Comparison of ENCODE assay signal across 8 cellular contexts in the genomic region with DNA sequence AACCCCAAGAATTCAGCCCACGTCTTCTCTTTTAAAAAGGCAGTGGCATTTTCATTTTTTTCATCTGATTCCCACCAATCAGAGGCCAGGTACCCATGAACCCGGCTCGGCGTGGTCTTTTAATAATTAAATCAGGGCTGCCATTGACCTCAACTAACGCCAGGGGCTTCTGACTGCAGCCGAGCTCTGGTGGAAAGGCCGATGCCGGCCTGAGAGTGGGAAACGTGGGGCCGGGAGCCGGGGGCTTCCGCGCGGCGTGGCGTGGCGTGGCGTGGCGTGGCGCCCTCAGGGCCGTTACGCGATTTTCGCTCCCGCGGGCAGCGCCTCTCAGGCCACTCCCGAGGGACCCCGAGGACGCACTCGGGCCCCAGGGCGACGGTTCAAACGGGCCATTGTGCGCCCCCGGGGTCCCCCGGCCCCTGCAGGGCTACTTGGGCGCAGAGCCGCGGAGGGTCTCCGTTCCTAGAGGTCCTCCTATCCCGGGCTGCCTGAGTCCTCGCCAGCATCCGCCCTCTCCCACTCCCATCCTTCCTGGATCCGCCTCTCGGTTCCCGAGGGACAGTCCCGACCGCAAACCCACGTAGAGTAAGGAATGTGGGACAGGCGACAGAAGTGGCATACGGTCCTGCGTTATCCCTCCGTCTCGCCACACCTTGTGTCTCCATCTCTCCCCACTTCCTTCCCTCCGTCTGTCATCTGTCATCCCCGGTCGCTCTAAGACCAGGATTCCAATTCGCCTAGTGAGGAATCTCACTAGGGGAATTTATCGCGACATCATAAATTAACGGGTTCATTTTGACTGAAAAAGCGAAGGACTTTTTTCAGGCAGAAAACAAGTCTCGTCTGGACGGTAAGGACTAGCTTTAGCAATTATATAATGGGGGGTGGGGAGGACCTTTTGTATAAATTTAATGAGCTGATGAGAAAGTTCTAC. TPM values are rescaled to one million over a fixed set of nuclear protein-coding genes. Genes with fewer than 3 reads are reported as not detected.
DNase-seq lines count a peak whose midpoint lies in the region; ATAC-seq and TF ChIP-seq lines count a peak whose summit lies in the region.

No MANE protein-coding gene starts in this region.

- H2BK120ac ChIP-seq in trophoblast cell (ENCODE audit: insufficient read depth, low read length, poor library complexity) = peak overlapping the region; percentile 70

- peak overlapping the region; percentile 25 for H3K4ac ChIP-seq in trophoblast cell (ENCODE audit: low read depth, low read length)

- H2BK12ac ChIP-seq in trophoblast cell (ENCODE audit: low read length) = no peak overlapping the region

- no peaks in the 10 kb centered on the region for H4K20me1 ChIP-seq in KMS-11 (ENCODE audit: insufficient read depth)

- intact Hi-C loops in adrenal gland (cut with DNase I) (no loop called here), cardiac septum (cut with DNase I) (no loop called here)

- no peak overlapping the region for H2AK5ac ChIP-seq in trophoblast cell (ENCODE audit: low read length)

- peak; percentile 55 for TF ChIP-seq CTCF in KMS-11 (conservative IDR thresholded peaks at IDR 0.05; ENCODE audit: low read depth, low read length)
- TF ChIP-seq CTCF in adrenal gland (IDR thresholded peaks at IDR 0.05) = peak; percentile 12 to 52 (median 42)

- H4K8ac ChIP-seq in trophoblast cell (ENCODE audit: low read depth, low read length) = peak overlapping the region; percentile 91

- H3K79me1 ChIP-seq in trophoblast cell (ENCODE audit: low read length) = peaks cover 6% of the 10 kb centered on the region

- H3K27ac ChIP-seq in KMS-11 = peak overlapping the region; percentile 58
- H3K27ac ChIP-seq in adrenal gland = peak overlapping the region; percentile 2 to 94 (median 82)
- H3K27ac ChIP-seq in trophoblast cell (ENCODE audit: low read depth, low read length) = no peak overlapping the region

- H3K79me2 ChIP-seq in KMS-11 (ENCODE audit: insufficient read depth, low read depth) (peaks cover 34% of the 10 kb centered on the region; the same call in 1 of the 2 replicates), trophoblast cell (ENCODE audit: control insufficient read depth, insufficient read depth, low read length, poor library complexity) (peaks cover 8% of the 10 kb centered on the region)

- 0 to 1% (median 0%) methylated on average over 34 to 65 of the region's 65 CpGs for WGBS in adrenal gland, 4 donors
- WGBS in trophoblast cell (ENCODE audit: extremely low coverage, insufficient coverage, insufficient read length) = no CpG with 5 or more reads among the region's 65 CpGs

- H2BK5ac ChIP-seq in trophoblast cell (ENCODE audit: low read depth, low read length, poor library complexity) = no peak overlapping the region

- peak overlapping the region; percentile 64 for H3K18ac ChIP-seq in trophoblast cell (ENCODE audit: low read length)

- peak overlapping the region; percentile 73 for H3K9ac ChIP-seq in KMS-11
- peak overlapping the region; percentile 53 for H3K9ac ChIP-seq in trophoblast cell (ENCODE audit: low read length)

- H3K4me1 ChIP-seq in KMS-11 (ENCODE audit: low read depth, poor library complexity, severe bottlenecking) (peaks cover 37% of the 10 kb centered on the region), adrenal gland (replicated peaks in 1 of 2) (peaks cover 6 to 16% of the 10 kb centered on the region in 2 donors), trophoblast cell (ENCODE audit: control insufficient read depth in 1 of 2, insufficient read depth in 2 of 2, low read length in 2 of 2) (peaks cover 2 to 3% of the 10 kb centered on the region in 2 experiments)

- H2AFZ ChIP-seq in KMS-11 (ENCODE audit: low read depth) (peak overlapping the region; percentile 68), trophoblast cell (ENCODE audit: insufficient read depth, low read length, poor library complexity) (peak overlapping the region; percentile 90)

- no peaks in the 10 kb centered on the region for H3K9me3 ChIP-seq in adrenal gland (replicated peaks in 1 of 3)
- no peaks in the 10 kb centered on the region for H3K9me3 ChIP-seq in trophoblast cell (ENCODE audit: insufficient read depth, low read depth, low read length)

- H4K12ac ChIP-seq in trophoblast cell (ENCODE audit: low read depth, low read length) = peak overlapping the region; percentile 49

- peak; percentile 57 for ATAC-seq in GM21786 (IDR thresholded peaks at IDR 0.05; ENCODE audit: unreplicated experiment)

- peak overlapping the region; percentile 87 for H3K14ac ChIP-seq in trophoblast cell (ENCODE audit: low read length)

- H3K4me3 ChIP-seq in KMS-11 (IDR thresholded peaks at IDR 0.05; ENCODE audit: insufficient read depth, low read depth, low read length) = no peak overlapping the region
- H3K4me3 ChIP-seq in adrenal gland = peak overlapping the region; percentile 21 to 96 (median 89)
- peak overlapping the region; percentile 89 for H3K4me3 ChIP-seq in trophoblast cell (ENCODE audit: low read depth, low read length)

- H3K23ac ChIP-seq in trophoblast cell (ENCODE audit: low read length) = no peak overlapping the region

- peak in 1 of 2 donors; percentile 24 for TF ChIP-seq POLR2A in adrenal gland (IDR thresholded peaks at IDR 0.05)

- H3K4me2 ChIP-seq in KMS-11 = peak overlapping the region; percentile 96
- peak overlapping the region; percentile 85 for H3K4me2 ChIP-seq in trophoblast cell (ENCODE audit: low read length)

- H4K91ac ChIP-seq in trophoblast cell (ENCODE audit: low read depth, low read length) = peak overlapping the region; percentile 77

- no peaks in the 10 kb centered on the region for H3K36me3 ChIP-seq in KMS-11 (ENCODE audit: insufficient read depth)
- H3K36me3 ChIP-seq in adrenal gland (replicated peaks in 1 of 2) = no peaks in the 10 kb centered on the region
- H3K36me3 ChIP-seq in trophoblast cell (ENCODE audit: control insufficient read depth in 1 of 2, insufficient read depth in 2 of 2, low read length in 2 of 2) = no peaks in the 10 kb centered on the region

- H3K27me3 ChIP-seq in KMS-11 (ENCODE audit: insufficient read depth, low read depth) (no peaks in the 10 kb centered on the region), adrenal gland (no peaks in the 10 kb centered on the region), trophoblast cell (ENCODE audit: insufficient read depth, low read length) (no peaks in the 10 kb centered on the region)

- DNase-seq in GM03348 (ENCODE audit: low spot score) (peak; percentile 85), SKM-1 treated with dmso at 0.1 percent for 144 hours (lab: John Stamatoyannopoulos, UW; ENCODE audit: unreplicated experiment) (peak; percentile 45), adrenal gland (peak; percentile 49 to 78 (median 58)), cardiac septum (ENCODE audit: low spot score) (peak; percentile 84), trophoblast cell (peak; percentile 23 to 65), GOT3 (lab: John Stamatoyannopoulos, UW) (no peak)

RNA-seq across cellular contexts. Expression of a gene that starts 0.9 kb away (rescaled TPM):
- 10 to 100 TPM in 6 of 8 donors, 1 to 10 TPM in 2; 5.1 to 18.7 (median 13.6) TPM for total RNA-seq in adrenal gland
- 10 to 100 TPM; 16.6 to 21.0 (median 17.0) TPM for polyA plus RNA-seq in adrenal gland
- total RNA-seq in cardiac septum = 12.2 TPM
- polyA plus RNA-seq in trophoblast cell (2013) = 132 and 134 TPM in 2 replicates
